ENCODE assay signal across 1 cellular context in genomic region chr10:119867317-119867716, GRCh38.
TF ChIP-seq lines count a peak whose summit lies in the region.

No MANE protein-coding gene starts in this region.

TF ChIP-seq in WTC11, 78 proteins besides CTCF, POLR2A, EP300 and RAD21 (continued from another document):
- TF ChIP-seq ZNF425 (CRISPR knock-in tag; conservative IDR thresholded peaks at IDR 0.05), result no peak
- TF ChIP-seq, protein P1, sequence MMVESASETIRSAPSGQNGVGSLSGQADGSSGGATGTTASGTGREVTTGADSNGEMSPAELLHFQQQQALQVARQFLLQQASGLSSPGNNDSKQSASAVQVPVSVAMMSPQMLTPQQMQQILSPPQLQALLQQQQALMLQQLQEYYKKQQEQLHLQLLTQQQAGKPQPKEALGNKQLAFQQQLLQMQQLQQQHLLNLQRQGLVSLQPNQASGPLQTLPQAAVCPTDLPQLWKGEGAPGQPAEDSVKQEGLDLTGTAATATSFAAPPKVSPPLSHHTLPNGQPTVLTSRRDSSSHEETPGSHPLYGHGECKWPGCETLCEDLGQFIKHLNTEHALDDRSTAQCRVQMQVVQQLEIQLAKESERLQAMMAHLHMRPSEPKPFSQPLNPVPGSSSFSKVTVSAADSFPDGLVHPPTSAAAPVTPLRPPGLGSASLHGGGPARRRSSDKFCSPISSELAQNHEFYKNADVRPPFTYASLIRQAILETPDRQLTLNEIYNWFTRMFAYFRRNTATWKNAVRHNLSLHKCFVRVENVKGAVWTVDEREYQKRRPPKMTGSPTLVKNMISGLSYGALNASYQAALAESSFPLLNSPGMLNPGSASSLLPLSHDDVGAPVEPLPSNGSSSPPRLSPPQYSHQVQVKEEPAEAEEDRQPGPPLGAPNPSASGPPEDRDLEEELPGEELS (CRISPR knock-in tag; IDR thresholded peaks at IDR 0.05), result no peak
- no peak for TF ChIP-seq ZNF416 (CRISPR knock-in tag; IDR thresholded peaks at IDR 0.05)
- TF ChIP-seq, protein P2, sequence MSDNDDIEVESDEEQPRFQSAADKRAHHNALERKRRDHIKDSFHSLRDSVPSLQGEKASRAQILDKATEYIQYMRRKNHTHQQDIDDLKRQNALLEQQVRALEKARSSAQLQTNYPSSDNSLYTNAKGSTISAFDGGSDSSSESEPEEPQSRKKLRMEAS (CRISPR knock-in tag; IDR thresholded peaks at IDR 0.05), result no peak
